8 cellular contexts compared by ENCODE assay signal in the genomic region with DNA sequence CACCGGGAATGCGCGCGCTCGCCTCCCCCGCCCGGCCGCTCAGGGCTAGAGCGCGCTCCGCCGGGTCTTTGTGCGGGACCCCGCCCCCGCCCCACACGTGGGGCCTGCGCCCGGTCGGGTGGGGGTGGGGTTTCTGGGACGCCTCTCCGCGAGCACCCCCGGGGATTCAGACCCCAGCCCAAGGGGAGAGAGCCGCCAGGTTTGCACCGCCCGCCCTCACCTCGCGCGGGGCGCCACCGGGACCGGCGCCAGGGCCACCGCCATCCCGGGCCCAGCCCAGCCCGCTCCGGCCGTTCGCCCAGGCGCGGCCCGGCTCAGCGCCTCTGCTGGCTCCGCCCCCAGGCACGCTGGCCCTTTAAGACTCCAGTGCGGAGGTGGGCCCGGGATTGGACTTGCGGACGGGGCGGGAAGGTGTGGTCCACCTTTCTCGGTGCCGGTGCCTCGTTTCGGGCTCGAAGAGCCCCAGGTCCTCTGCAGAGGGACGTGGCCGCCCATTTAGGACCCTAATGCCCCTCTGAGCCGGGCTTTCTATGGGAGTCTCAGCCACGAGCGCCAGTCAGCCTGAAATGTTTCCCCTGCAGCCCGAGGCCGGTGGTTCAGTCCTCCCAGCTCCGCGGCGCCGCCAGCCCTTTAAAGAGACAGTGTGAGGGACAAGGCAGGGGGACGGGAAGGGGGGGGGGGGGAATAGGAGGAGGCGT. TPM values are rescaled to one million over a fixed set of nuclear protein-coding genes. Genes with fewer than 3 reads are reported as not detected.
A peak's percentile ranks its signal among the peaks of the same experiment; 100 is the strongest.
DNase-seq lines count a peak whose midpoint lies in the region; ATAC-seq and TF ChIP-seq lines count a peak whose summit lies in the region.

No MANE protein-coding gene starts in this region.

- H3K9me3 ChIP-seq in RWPE2 (ENCODE audit: severe bottlenecking), result no peaks in the 10 kb centered on the region
- H3K9me3 ChIP-seq in neural cell (ENCODE audit: low read length), result no peaks in the 10 kb centered on the region

- no peaks in the 10 kb centered on the region for H3K27me3 ChIP-seq in RWPE2 (ENCODE audit: insufficient read depth, poor library complexity, severe bottlenecking)
- no peaks in the 10 kb centered on the region for H3K27me3 ChIP-seq in neural cell (ENCODE audit: insufficient read depth, low read depth, low read length)

- peak; percentile 67 for DNase-seq in DMS79 treated with DMSO at 0.1 percent for 48 hours (lab: John Stamatoyannopoulos, UW)
- DNase-seq in KG1 (lab: John Stamatoyannopoulos, UW), result peak; percentile 92
- peak; percentile 92 for DNase-seq in RWPE2 (ENCODE audit: low spot score)
- peak; percentile 81 for DNase-seq in activated effector memory CD4-positive, alpha-beta T cell treated with Interleukin-2 at 50 U/mL for 16 hours
- peak; percentile 70 for DNase-seq in fibroblast of the conjunctiva (ENCODE audit: low read depth)

- H3K36me3 ChIP-seq in RWPE2 (ENCODE audit: low read depth) (peaks cover 39% of the 10 kb centered on the region), neural cell (ENCODE audit: insufficient read depth, low read length) (no peaks in the 10 kb centered on the region)

- TF ChIP-seq EP300 in neural cell (conservative IDR thresholded peaks at IDR 0.05; ENCODE audit: poor library complexity, severe bottlenecking), result peak; percentile 77

- H3K79me2 ChIP-seq in neural cell (replicated peaks; ENCODE audit: insufficient read depth, low read length), result peaks cover 23% of the 10 kb centered on the region

- TF ChIP-seq CTCF in RWPE2 (IDR thresholded peaks at IDR 0.05; ENCODE audit: poor library complexity, severe bottlenecking) (no peak), neural cell (IDR thresholded peaks at IDR 0.05; ENCODE audit: poor library complexity, severe bottlenecking) (no peak)

- H3K4me2 ChIP-seq in neural cell (ENCODE audit: low read length), result no peak overlapping the region

- peaks cover 45% of the 10 kb centered on the region for H3K4me1 Mint-ChIP-seq in stimulated activated naive CD8-positive, alpha-beta T cell treated with anti-CD3 and anti-CD28 coated beads, Interleukin-15, Interleukin-2, amounts not matched to agents 100 ng/mL and 50 ng/mL, for 24 hours (ENCODE audit: low read depth)

- H4K20me1 ChIP-seq in neural cell (ENCODE audit: insufficient read depth), result no peaks in the 10 kb centered on the region

- H3K36me3 Mint-ChIP-seq in stimulated activated naive CD8-positive, alpha-beta T cell treated with anti-CD3 and anti-CD28 coated beads, Interleukin-15, Interleukin-2, amounts not matched to agents 100 ng/mL and 50 ng/mL, for 24 hours (ENCODE audit: low read depth), result peaks cover 8% of the 10 kb centered on the region

- no peaks in the 10 kb centered on the region for H3K27me3 Mint-ChIP-seq in stimulated activated naive CD8-positive, alpha-beta T cell treated with anti-CD3 and anti-CD28 coated beads, Interleukin-15, Interleukin-2, amounts not matched to agents 100 ng/mL and 50 ng/mL, for 24 hours

- H3K9ac ChIP-seq in neural cell (ENCODE audit: low read length), result peak overlapping the region; percentile 96

- H3K27ac ChIP-seq in RWPE2 (ENCODE audit: poor library complexity, severe bottlenecking) (peak overlapping the region; percentile 59), neural cell (ENCODE audit: low read length) (peak overlapping the region; percentile 94)

- no peaks in the 10 kb centered on the region for H3K9me2 ChIP-seq in neural cell (ENCODE audit: insufficient read depth, low read length)

- no peaks in the 10 kb centered on the region for H3K9me3 Mint-ChIP-seq in stimulated activated naive CD8-positive, alpha-beta T cell treated with anti-CD3 and anti-CD28 coated beads, Interleukin-15, Interleukin-2, amounts not matched to agents 100 ng/mL and 50 ng/mL, for 24 hours

- H3K4me1 ChIP-seq in RWPE2 (ENCODE audit: insufficient read depth, poor library complexity, severe bottlenecking), result peaks cover 14% of the 10 kb centered on the region

- ATAC-seq in GM21737 (IDR thresholded peaks at IDR 0.05; ENCODE audit: unreplicated experiment) (peak; percentile 65), RWPE2 (ENCODE audit: low read depth) (peak; percentile 49)

- H3K4me3 ChIP-seq in RWPE2 (ENCODE audit: severe bottlenecking) (peak overlapping the region; percentile 83), neural cell (ENCODE audit: low read length) (peak overlapping the region; percentile 93)

- peak overlapping the region; percentile 91 for H3K4me3 Mint-ChIP-seq in stimulated activated naive CD8-positive, alpha-beta T cell treated with anti-CD3 and anti-CD28 coated beads, Interleukin-15, Interleukin-2, amounts not matched to agents 100 ng/mL and 50 ng/mL, for 24 hours

- H3K27ac Mint-ChIP-seq in stimulated activated naive CD8-positive, alpha-beta T cell treated with anti-CD3 and anti-CD28 coated beads, Interleukin-15, Interleukin-2, amounts not matched to agents 100 ng/mL and 50 ng/mL, for 24 hours, result peak overlapping the region; percentile 93

- H2AFZ ChIP-seq in neural cell (ENCODE audit: low read depth, low read length), result peak overlapping the region; percentile 85

- H3F3A ChIP-seq in neural cell (ENCODE audit: insufficient read depth, low read length, poor library complexity, severe bottlenecking), result no peaks in the 10 kb centered on the region

- TF ChIP-seq RAD21 in neural cell (conservative IDR thresholded peaks at IDR 0.05), result no peak

TF ChIP-seq in neural cell, 6 proteins besides CTCF, POLR2A, EP300 and RAD21:
- TF ChIP-seq SMC3 (conservative IDR thresholded peaks at IDR 0.05; ENCODE audit: poor library complexity), result peak; percentile 45
- TF ChIP-seq, protein P1, sequence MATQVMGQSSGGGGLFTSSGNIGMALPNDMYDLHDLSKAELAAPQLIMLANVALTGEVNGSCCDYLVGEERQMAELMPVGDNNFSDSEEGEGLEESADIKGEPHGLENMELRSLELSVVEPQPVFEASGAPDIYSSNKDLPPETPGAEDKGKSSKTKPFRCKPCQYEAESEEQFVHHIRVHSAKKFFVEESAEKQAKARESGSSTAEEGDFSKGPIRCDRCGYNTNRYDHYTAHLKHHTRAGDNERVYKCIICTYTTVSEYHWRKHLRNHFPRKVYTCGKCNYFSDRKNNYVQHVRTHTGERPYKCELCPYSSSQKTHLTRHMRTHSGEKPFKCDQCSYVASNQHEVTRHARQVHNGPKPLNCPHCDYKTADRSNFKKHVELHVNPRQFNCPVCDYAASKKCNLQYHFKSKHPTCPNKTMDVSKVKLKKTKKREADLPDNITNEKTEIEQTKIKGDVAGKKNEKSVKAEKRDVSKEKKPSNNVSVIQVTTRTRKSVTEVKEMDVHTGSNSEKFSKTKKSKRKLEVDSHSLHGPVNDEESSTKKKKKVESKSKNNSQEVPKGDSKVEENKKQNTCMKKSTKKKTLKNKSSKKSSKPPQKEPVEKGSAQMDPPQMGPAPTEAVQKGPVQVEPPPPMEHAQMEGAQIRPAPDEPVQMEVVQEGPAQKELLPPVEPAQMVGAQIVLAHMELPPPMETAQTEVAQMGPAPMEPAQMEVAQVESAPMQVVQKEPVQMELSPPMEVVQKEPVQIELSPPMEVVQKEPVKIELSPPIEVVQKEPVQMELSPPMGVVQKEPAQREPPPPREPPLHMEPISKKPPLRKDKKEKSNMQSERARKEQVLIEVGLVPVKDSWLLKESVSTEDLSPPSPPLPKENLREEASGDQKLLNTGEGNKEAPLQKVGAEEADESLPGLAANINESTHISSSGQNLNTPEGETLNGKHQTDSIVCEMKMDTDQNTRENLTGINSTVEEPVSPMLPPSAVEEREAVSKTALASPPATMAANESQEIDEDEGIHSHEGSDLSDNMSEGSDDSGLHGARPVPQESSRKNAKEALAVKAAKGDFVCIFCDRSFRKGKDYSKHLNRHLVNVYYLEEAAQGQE (IDR thresholded peaks at IDR 0.05; ENCODE audit: borderline replicate concordance), result peak; percentile 69
- TF ChIP-seq MXI1 (conservative IDR thresholded peaks at IDR 0.05; ENCODE audit: poor library complexity, severe bottlenecking), result peak; percentile 94
- no peak for TF ChIP-seq EZH2 (IDR thresholded peaks at IDR 0.05; ENCODE audit: borderline replicate concordance, insufficient read depth, low read length, poor library complexity, severe bottlenecking)
- TF ChIP-seq POLR2AphosphoS5 (IDR thresholded peaks at IDR 0.05), result peak; percentile 83
- TF ChIP-seq TAF1 (IDR thresholded peaks at IDR 0.05; ENCODE audit: low read depth), result peak; percentile 28

RNA-seq across cellular contexts. Expression of a gene that starts 1.2 kb away (rescaled TPM):
- 116 and 138 TPM in 2 replicates for polyA plus RNA-seq in neural cell
- polyA minus RNA-seq in neural cell, result 84.5 and 95.7 TPM in 2 replicates

RNA-seq across cellular contexts. Expression of a gene that starts 6.7 kb away (rescaled TPM):
- 88.8 and 106 TPM in 2 replicates for polyA plus RNA-seq in neural cell
- 28.6 and 35.3 TPM in 2 replicates for polyA minus RNA-seq in neural cell

RNA-seq across cellular contexts. Expression of a gene that starts 17.9 kb away (rescaled TPM):
- 2.2 and 4.7 TPM in 2 replicates for polyA plus RNA-seq in neural cell
- polyA minus RNA-seq in neural cell, result 3.2 and 3.6 TPM in 2 replicates

RNA-seq across cellular contexts. Expression of a gene that starts 19.3 kb away (rescaled TPM):
- polyA plus RNA-seq in neural cell, result 51.4 and 54.0 TPM in 2 replicates
- 18.1 and 19.0 TPM in 2 replicates for polyA minus RNA-seq in neural cell

RNA-seq across cellular contexts. Expression of a gene that starts 22.1 kb away (rescaled TPM):
- 8.8 and 9.1 TPM in 2 replicates for polyA plus RNA-seq in neural cell
- 2.7 and 6.1 TPM in 2 replicates for polyA minus RNA-seq in neural cell

Comparison
In these comparisons a context has a peak if more than half of its experiments do, and no peak if none do; other contexts are left out.
1. Peak in every context shown above with its lines: DNase-seq, ATAC-seq, H3K4me3 ChIP-seq and H3K27ac ChIP-seq.